Comparison of ENCODE assay signal across 6 cellular contexts in genomic region chr16:2515180-2515803, GRCh38.
DNase-seq lines count a peak whose midpoint lies in the region; ATAC-seq and TF ChIP-seq lines count a peak whose summit lies in the region.

No MANE protein-coding gene starts in this region.

- H3K9me3 ChIP-seq in subcutaneous abdominal adipose tissue (ENCODE audit: control insufficient read depth in 5 of 5, low read length in 5 of 5), result no peaks in the 10 kb centered on the region

- no peak for TF ChIP-seq CTCF in fibroblast of pulmonary artery (IDR thresholded peaks at IDR 0.05; ENCODE audit: low read length, missing control alignments)

- H3K27me3 Mint-ChIP-seq in T-helper 2 cell treated with Interferon-gamma antibody and Interleukin-4, amounts not matched to agents 5 μg/mL and 100 μg/mL, for 36 hours (ENCODE audit: low read depth), result no peaks in the 10 kb centered on the region

- H3K9ac ChIP-seq in subcutaneous abdominal adipose tissue (ENCODE audit: low read length in 5 of 5), result peak overlapping the region; percentile 86 to 99 (median 95)

- peaks cover 33% of the 10 kb centered on the region for H3K4me1 Mint-ChIP-seq in T-helper 2 cell treated with Interferon-gamma antibody and Interleukin-4, amounts not matched to agents 5 μg/mL and 100 μg/mL, for 36 hours (ENCODE audit: low read depth)

- H3K27ac ChIP-seq in subcutaneous abdominal adipose tissue (ENCODE audit: low read depth, low read length), result peak overlapping the region; percentile 84

- H3K27ac Mint-ChIP-seq in T-helper 2 cell treated with Interferon-gamma antibody and Interleukin-4, amounts not matched to agents 5 μg/mL and 100 μg/mL, for 36 hours, result peak overlapping the region; percentile 92

- H3K36me3 ChIP-seq in subcutaneous abdominal adipose tissue (ENCODE audit: control insufficient read depth in 5 of 5, insufficient read depth in 5 of 5, low read length in 5 of 5), result peaks cover 0 to 9% (median 3%) of the 10 kb centered on the region in 5 donors

- peaks cover 14% of the 10 kb centered on the region for H3K36me3 Mint-ChIP-seq in T-helper 2 cell treated with Interferon-gamma antibody and Interleukin-4, amounts not matched to agents 5 μg/mL and 100 μg/mL, for 36 hours (ENCODE audit: low read depth)

- no peaks in the 10 kb centered on the region for H3K9me3 Mint-ChIP-seq in T-helper 2 cell treated with Interferon-gamma antibody and Interleukin-4, amounts not matched to agents 5 μg/mL and 100 μg/mL, for 36 hours

- peak overlapping the region; percentile 89 for H3K4me3 Mint-ChIP-seq in T-helper 2 cell treated with Interferon-gamma antibody and Interleukin-4, amounts not matched to agents 5 μg/mL and 100 μg/mL, for 36 hours

- no peak for ATAC-seq in GM21360 (IDR thresholded peaks at IDR 0.05; ENCODE audit: unreplicated experiment)

- peaks cover 24 to 78% (median 70%) of the 10 kb centered on the region in 5 donors for H3K4me1 ChIP-seq in subcutaneous abdominal adipose tissue (ENCODE audit: control insufficient read depth in 5 of 5, insufficient read depth in 5 of 5, low read length in 5 of 5)

- H3K27me3 ChIP-seq in subcutaneous abdominal adipose tissue (ENCODE audit: control insufficient read depth in 5 of 5, insufficient read depth in 4 of 5, low read length in 5 of 5), result no peaks in the 10 kb centered on the region

- no peak for DNase-seq in T-helper 2 cell treated with Interferon-gamma antibody and Interleukin-4, amounts not matched to agents 5 μg/mL and 100 μg/mL, for 36 hours (ENCODE audit: low spot score)
- no peak for DNase-seq in T-helper 2 cell
- DNase-seq in fibroblast of pulmonary artery (ENCODE audit: low read depth), result no peak
- DNase-seq in UCSD-AML1 (lab: John Stamatoyannopoulos, UW; ENCODE audit: unreplicated experiment), result no peak

- H3K4me3 ChIP-seq in fibroblast of pulmonary artery (replicated peaks; ENCODE audit: low read depth, low read length), result peak overlapping the region; percentile 59
- peak overlapping the region; percentile 76 to 96 (median 90) for H3K4me3 ChIP-seq in subcutaneous abdominal adipose tissue (ENCODE audit: low read depth in 1 of 5, low read length in 5 of 5)
